8 cellular contexts compared by ENCODE assay signal in the genomic region with DNA sequence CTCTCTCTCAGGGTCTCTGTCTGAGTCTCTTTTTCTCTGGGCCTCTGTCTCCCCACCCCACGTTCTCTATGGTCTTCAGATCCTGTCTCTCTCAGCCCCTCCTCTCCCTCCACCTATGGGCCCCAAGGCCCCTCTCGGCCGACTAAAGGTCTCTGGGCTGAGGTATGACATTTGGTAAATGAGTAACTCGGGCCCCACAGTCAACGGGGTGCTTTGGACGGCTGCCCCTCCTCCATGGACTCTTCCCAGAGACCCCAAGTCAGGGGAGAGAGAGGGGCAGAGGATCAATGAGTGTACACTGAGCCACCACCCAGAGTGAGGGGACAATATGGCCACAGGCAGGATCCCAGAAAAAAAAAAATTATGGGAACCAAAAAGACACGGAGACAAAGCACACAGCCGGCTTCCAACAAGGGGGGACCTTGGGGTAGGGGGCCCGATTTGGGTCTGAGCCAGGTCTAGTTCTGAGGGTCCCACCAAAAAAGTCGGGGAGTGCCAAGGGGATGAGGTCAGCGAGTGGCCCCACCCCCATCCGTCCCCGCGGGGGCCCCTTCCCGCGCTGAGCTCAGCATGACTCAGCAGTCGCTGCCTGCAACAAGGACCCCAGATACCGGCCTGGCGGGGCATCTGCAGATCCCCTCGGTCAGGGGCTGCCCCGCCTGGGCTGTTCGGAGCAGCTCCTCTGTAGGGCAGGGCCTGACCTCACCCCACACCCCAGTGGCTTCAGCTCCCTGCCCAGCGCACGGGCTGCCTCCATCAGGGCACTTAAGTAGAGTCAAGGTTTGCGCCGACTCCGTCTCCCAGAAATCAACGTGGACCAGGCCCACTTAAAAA. TPM values are rescaled to one million over a fixed set of nuclear protein-coding genes. Genes with fewer than 3 reads are reported as not detected.
DNase-seq lines count a peak whose midpoint lies in the region; ATAC-seq and TF ChIP-seq lines count a peak whose summit lies in the region.

No MANE protein-coding gene starts in this region.

- WGBS in testis, 2 donors = 14 to 29% methylated on average over 11 to 28 of the region's 28 CpGs

- peaks cover 22% of the 10 kb centered on the region for H3K36me3 ChIP-seq in neutrophil
- H3K36me3 ChIP-seq in testis (ENCODE audit: low read depth, missing control alignments) = no peaks in the 10 kb centered on the region

- no peaks in the 10 kb centered on the region for H3K27me3 ChIP-seq in neutrophil
- no peaks in the 10 kb centered on the region for H3K27me3 ChIP-seq in testis

- DNase-seq in Ammon's horn (ENCODE audit: low spot score) (peak; percentile 78), RPMI8226 (peak; percentile 71), germinal center (ENCODE audit: low spot score) (peak; percentile 31), testis (peak; percentile 76)
- DNase-seq in activated naive CD4-positive, alpha-beta T cell (lab: John Stamatoyannopoulos, UW) = peak in 3 of 4 experiments; percentile 26 to 32 (median 27)

- intact Hi-C loops in testis (cut with DNase I; ENCODE audit: low total_unique reads) = no loop called here

- peak overlapping the region; percentile 98 for H3K27ac ChIP-seq in neutrophil
- H3K27ac ChIP-seq in testis = peak overlapping the region; percentile 92 to 93

- H3K4me1 ChIP-seq in neutrophil (ENCODE audit: control insufficient read depth in 1 of 2, insufficient read depth in 1 of 2, low read depth in 1 of 2, low read length in 1 of 2) = peaks cover 75 to 86% of the 10 kb centered on the region in 2 experiments
- H3K4me1 ChIP-seq in testis = peaks cover 29% of the 10 kb centered on the region

- H3K4me3 ChIP-seq in neutrophil (ENCODE audit: low read depth in 1 of 2, low read length in 1 of 2) = peak overlapping the region; percentile 89 to 100
- H3K4me3 ChIP-seq in testis = peak overlapping the region in 1 of 2 donors; percentile 97

- TF ChIP-seq CTCF in neutrophil (IDR thresholded peaks at IDR 0.05) (no peak), testis (IDR thresholded peaks at IDR 0.05) (no peak)

- ATAC-seq in GM21825 (IDR thresholded peaks at IDR 0.05; ENCODE audit: unreplicated experiment) (peak; percentile 35), GM21723 (IDR thresholded peaks at IDR 0.05; ENCODE audit: unreplicated experiment) (no peak)

- no peak for TF ChIP-seq POLR2A in testis (IDR thresholded peaks at IDR 0.05)

- H3K9me3 ChIP-seq in neutrophil (no peaks in the 10 kb centered on the region), testis (no peaks in the 10 kb centered on the region)

RNA-seq across cellular contexts. Expression of a gene that starts 1.5 kb away (rescaled TPM):
- total RNA-seq in testis = 100 to 1,000 TPM; 746 to 935 TPM
- 1,424 TPM for polyA plus RNA-seq in testis (ENCODE audit: insufficient read depth, low read depth, low replicate concordance)

RNA-seq across cellular contexts. Expression of a gene that starts 8.9 kb away (rescaled TPM):
- total RNA-seq in testis = 10 to 100 TPM; 50.1 to 52.1 TPM
- 48.7 TPM for polyA plus RNA-seq in testis (ENCODE audit: insufficient read depth, low read depth, low replicate concordance)

RNA-seq across cellular contexts. Expression of a gene that starts 29.5 kb away (rescaled TPM):
- 10 to 100 TPM; 21.1 to 23.6 TPM for total RNA-seq in testis
- 13.8 TPM for polyA plus RNA-seq in testis (ENCODE audit: insufficient read depth, low read depth, low replicate concordance)

RNA-seq across cellular contexts. Expression of a gene that starts 30.1 kb away (rescaled TPM):
- 1 to 10 TPM; 2.3 to 2.4 TPM for total RNA-seq in testis
- 3.1 TPM for polyA plus RNA-seq in testis (ENCODE audit: insufficient read depth, low read depth, low replicate concordance)

RNA-seq across cellular contexts. Expression of a gene that starts 30.1 kb away (rescaled TPM):
- total RNA-seq in testis = 100 to 1,000 TPM; 299 to 395 TPM
- 528 TPM for polyA plus RNA-seq in testis (ENCODE audit: insufficient read depth, low read depth, low replicate concordance)

Comparison
In these comparisons a context has a peak if more than half of its experiments do, and no peak if none do; other contexts are left out.
1. DNase-seq: peak in every context shown above with its lines; median percentile 78 in Ammon's horn; 76 in testis; 71 in RPMI8226; 31 in germinal center; 27 in activated naive CD4-positive, alpha-beta T cell.